22 cellular contexts compared by ENCODE assay signal in the genomic region with DNA sequence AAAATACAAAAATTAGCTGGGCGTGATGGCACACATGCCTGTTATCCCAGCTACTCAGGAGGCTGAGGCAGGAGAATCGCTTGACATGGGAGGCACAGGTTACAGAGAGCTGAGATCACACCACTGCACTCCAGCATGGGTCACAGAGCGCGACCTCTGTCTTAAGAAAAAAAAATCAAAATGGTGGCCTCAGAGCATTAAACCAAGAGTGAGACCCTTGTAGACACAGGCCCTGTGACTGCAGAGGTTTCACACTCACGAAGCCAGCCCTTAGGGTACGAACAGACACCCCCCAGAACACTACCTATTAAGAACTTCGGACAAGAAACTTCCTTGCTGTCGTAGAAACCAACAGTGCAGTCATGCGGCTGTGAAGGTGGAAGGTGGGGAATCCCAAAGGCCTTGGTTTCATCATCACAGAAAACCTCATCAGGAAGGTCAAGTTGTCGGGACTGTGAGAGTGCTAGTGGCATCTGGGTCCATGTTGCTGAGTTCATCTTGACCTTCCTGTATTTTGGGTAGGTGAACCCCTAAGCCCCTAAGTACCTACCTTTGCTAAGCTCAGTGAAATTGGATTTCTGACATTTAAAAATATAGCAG.
"Had no signal": no experiment of that assay in that cellular context is flagged by ENCODE, and none has a peak within 500 bp of the region (broad histone marks: within the 10 kb centered on the region; RNA-seq: fewer than 3 reads in every experiment).

No MANE protein-coding gene starts in this region.

- H3K27ac ChIP-seq: brain microvascular endothelial cell, colonic mucosa, epithelial cell of prostate, foreskin keratinocyte, hepatocyte, transverse colon, vagina, VCaP had no signal

- H3K4me1 ChIP-seq: colonic mucosa, foreskin keratinocyte had no signal

- H3K79me2 ChIP-seq: hepatocyte had no signal

- FAIRE-seq: islet of Langerhans had no signal

- H3K27ac Mint-ChIP-seq: activated naive CD4-positive, alpha-beta T cell treated with anti-CD3 and anti-CD28 coated beads for 36 hours; activated naive CD8-positive, alpha-beta T cell treated with anti-CD3 and anti-CD28 coated beads, Interleukin-2, amount 50 U/mL, for 24 hours; activated T-helper 17 cell treated with anti-CD3 and anti-CD28 coated beads, Interleukin-2, amount 50 U/mL, for 72 hours; endodermal cell; nephron; stimulated activated naive CD8-positive, alpha-beta T cell treated with anti-CD3 and anti-CD28 coated beads, Interleukin-15, Interleukin-2, amounts not matched to agents 100 ng/mL and 50 ng/mL, for 24 hours had no signal

- H3K9me3 ChIP-seq: colonic mucosa, transverse colon, vagina had no signal

- H3K4me3 Mint-ChIP-seq: activated naive CD4-positive, alpha-beta T cell treated with anti-CD3 and anti-CD28 coated beads for 36 hours; activated naive CD8-positive, alpha-beta T cell treated with anti-CD3 and anti-CD28 coated beads, Interleukin-2, amount 50 U/mL, for 24 hours; activated T-helper 17 cell treated with anti-CD3 and anti-CD28 coated beads, Interleukin-2, amount 50 U/mL, for 72 hours; central memory CD8-positive, alpha-beta T cell; endodermal cell; nephron; stimulated activated naive CD8-positive, alpha-beta T cell treated with anti-CD3 and anti-CD28 coated beads, Interleukin-15, Interleukin-2, amounts not matched to agents 100 ng/mL and 50 ng/mL, for 24 hours had no signal

- H3K9me3 Mint-ChIP-seq: activated naive CD4-positive, alpha-beta T cell treated with anti-CD3 and anti-CD28 coated beads for 36 hours; activated naive CD8-positive, alpha-beta T cell treated with anti-CD3 and anti-CD28 coated beads, Interleukin-2, amount 50 U/mL, for 24 hours; activated T-helper 17 cell treated with anti-CD3 and anti-CD28 coated beads, Interleukin-2, amount 50 U/mL, for 72 hours; central memory CD8-positive, alpha-beta T cell; endodermal cell; nephron; stimulated activated naive CD8-positive, alpha-beta T cell treated with anti-CD3 and anti-CD28 coated beads, Interleukin-15, Interleukin-2, amounts not matched to agents 100 ng/mL and 50 ng/mL, for 24 hours had no signal

- H3K27me3 Mint-ChIP-seq: activated T-helper 17 cell treated with anti-CD3 and anti-CD28 coated beads, Interleukin-2, amount 50 U/mL, for 72 hours; central memory CD8-positive, alpha-beta T cell had no signal

- H3K27me3 ChIP-seq: brain microvascular endothelial cell, colonic mucosa, hepatocyte, transverse colon, vagina had no signal

- H3K36me3 ChIP-seq: brain microvascular endothelial cell, colonic mucosa, transverse colon, vagina had no signal

- H3K4me1 Mint-ChIP-seq: activated T-helper 17 cell treated with anti-CD3 and anti-CD28 coated beads, Interleukin-2, amount 50 U/mL, for 72 hours had no signal

- H3K4me2 ChIP-seq: hepatocyte had no signal

- H2AFZ ChIP-seq: hepatocyte had no signal

- DNase-seq: activated CD4-positive, alpha-beta T cell treated with anti-CD3 and anti-CD28 coated beads for 1 hour; activated naive CD4-positive, alpha-beta T cell treated with anti-CD3 and anti-CD28 coated beads for 36 hours; activated naive CD8-positive, alpha-beta T cell treated with anti-CD3 and anti-CD28 coated beads, Interleukin-2, amount 50 U/mL, for 24 hours; activated T-cell treated with anti-CD3 and anti-CD28 coated beads, Interleukin-2, amount 50 U/mL, for 1 hour; aorta; brain microvascular endothelial cell; colonic mucosa; endodermal cell; foreskin keratinocyte; occipital lobe; T-helper 2 cell; transverse colon had no signal

- H3K4me3 ChIP-seq: colonic mucosa, hepatocyte, lung, transverse colon, vagina had no signal

- ATAC-seq: activated naive CD8-positive, alpha-beta T cell treated with anti-CD3 and anti-CD28 coated beads, Interleukin-2, amount 50 U/mL, for 24 hours; activated T-helper 17 cell treated with anti-CD3 and anti-CD28 coated beads, Interleukin-2, amount 50 U/mL, for 72 hours; foreskin keratinocyte had no signal
